In the genomic region with DNA sequence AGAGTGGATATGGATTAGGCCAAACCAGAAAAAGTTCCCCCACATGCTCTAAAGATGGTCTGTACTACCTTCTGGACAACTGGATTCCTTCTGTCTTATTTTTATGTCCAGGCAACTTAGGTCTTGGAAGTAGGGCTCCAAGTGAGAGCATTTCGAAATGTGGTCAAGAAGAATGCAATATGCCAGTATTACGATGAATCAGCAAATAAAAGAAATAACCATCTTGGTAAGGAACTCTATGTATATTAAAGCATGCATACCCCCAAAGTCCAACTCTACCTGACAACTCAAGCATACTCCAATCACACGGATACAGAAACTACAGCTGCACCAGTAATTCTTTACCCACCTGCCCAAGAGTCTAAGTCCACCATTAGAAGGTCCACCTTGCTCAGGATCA, we compare ENCODE assay signal across 36 cellular contexts.
"Had no signal": no experiment of that assay in that cellular context is flagged by ENCODE, and none has a peak within 500 bp of the region (broad histone marks: within the 10 kb centered on the region; RNA-seq: fewer than 3 reads in every experiment).

No MANE protein-coding gene starts in this region.

- H3K9me3 Mint-ChIP-seq: activated B cell treated with CpG ODN at 0.5 μM for 24 hours; activated naive CD4-positive, alpha-beta T cell treated with anti-CD3 and anti-CD28 coated beads, Interleukin-2, amount 50 U/mL, for 24 hours; activated naive CD8-positive, alpha-beta T cell treated with anti-CD3 and anti-CD28 coated beads, Interleukin-2, amount 50 U/mL, for 24 hours; activated T-cell treated with anti-CD3 and anti-CD28 coated beads, Interleukin-2, amount 50 U/mL, for 24 hours; activated T-helper 2 cell treated with anti-CD3 and anti-CD28 coated beads, Interferon-gamma antibody, Interleukin-2, Interleukin-4, amounts not matched to agents 10 μg/mL and 5 μg/mL and 100 μg/mL, durations not matched to agents 14 hours and 24 hours and 36 hours; brain; central memory CD8-positive, alpha-beta T cell; T-helper 1 cell treated with Interleukin-12 subunit alpha and Interleukin-12 subunit beta and Interleukin-4 antibody, amounts not matched to agents 30 μg/mL and 1 μg/mL, for 36 hours had no signal

- H3K36me3 ChIP-seq: ascending aorta, cardiac muscle cell had no signal

- H3K27ac Mint-ChIP-seq: activated B cell treated with CpG ODN at 0.5 μM for 24 hours; activated CD4-positive, alpha-beta memory T cell treated with anti-CD3 and anti-CD28 coated beads, Interleukin-2, amount 10 ng/mL, durations not matched to agents 7 days and 5 days; activated CD4-positive, alpha-beta T cell treated with anti-CD3 and anti-CD28 coated beads, Interleukin-2, amount 10 ng/mL, durations not matched to agents 7 days and 5 days; activated CD8-positive, alpha-beta memory T cell treated with anti-CD3 and anti-CD28 coated beads, Interleukin-2, amount 10 ng/mL, durations not matched to agents 7 days and 5 days; activated CD8-positive, alpha-beta T cell treated with anti-CD3 and anti-CD28 coated beads, Interleukin-2, amount 10 ng/mL, durations not matched to agents 7 days and 5 days; activated naive CD4-positive, alpha-beta T cell treated with anti-CD3 and anti-CD28 coated beads, Interleukin-2, amount 10 ng/mL, durations not matched to agents 7 days and 5 days; activated naive CD4-positive, alpha-beta T cell treated with anti-CD3 and anti-CD28 coated beads, Interleukin-2, amount 50 U/mL, for 24 hours; activated naive CD8-positive, alpha-beta T cell; activated naive CD8-positive, alpha-beta T cell treated with anti-CD3 and anti-CD28 coated beads, Interleukin-2, amount 10 ng/mL, durations not matched to agents 7 days and 5 days; activated T-cell treated with anti-CD3 and anti-CD28 coated beads, Interleukin-2, amount 50 U/mL, for 24 hours; activated T-helper 2 cell treated with anti-CD3 and anti-CD28 coated beads, Interferon-gamma antibody, Interleukin-2, Interleukin-4, amounts not matched to agents 10 μg/mL and 5 μg/mL and 100 μg/mL, durations not matched to agents 14 hours and 24 hours and 36 hours; brain; T-helper 1 cell treated with Interleukin-12 subunit alpha and Interleukin-12 subunit beta and Interleukin-4 antibody, amounts not matched to agents 30 μg/mL and 1 μg/mL, for 36 hours; T-helper 2 cell treated with Interferon-gamma antibody and Interleukin-4, amounts not matched to agents 5 μg/mL and 100 μg/mL, for 36 hours had no signal

- DNase-seq: activated B cell treated with CpG ODN at 0.5 μM for 24 hours; activated CD4-positive, alpha-beta memory T cell treated with anti-CD3 and anti-CD28 coated beads, Interleukin-2, amount 10 ng/mL, durations not matched to agents 7 days and 5 days; activated CD4-positive, alpha-beta T cell treated with anti-CD3 and anti-CD28 coated beads for 4 hours; activated CD4-positive, alpha-beta T cell treated with anti-CD3 and anti-CD28 coated beads, Interleukin-2, amount 10 ng/mL, durations not matched to agents 7 days and 5 days; activated CD4-positive, alpha-beta T cell treated with anti-CD3 and anti-CD28 coated beads, Interleukin-2, amount 50 U/mL, for 48 hours; activated CD4-positive, CD25-positive, alpha-beta regulatory T cell treated with anti-CD3 and anti-CD28 coated beads, Interleukin-2, amount 50 U/mL, for 72 hours; activated CD8-positive, alpha-beta memory T cell treated with anti-CD3 and anti-CD28 coated beads for 24 hours; activated CD8-positive, alpha-beta memory T cell treated with anti-CD3 and anti-CD28 coated beads, Interleukin-2, amount 10 ng/mL, durations not matched to agents 7 days and 5 days; activated CD8-positive, alpha-beta memory T cell treated with anti-CD3 and anti-CD28 coated beads, Interleukin-2, amount 50 U/mL, for 48 hours; activated CD8-positive, alpha-beta T cell treated with anti-CD3 and anti-CD28 coated beads, Interleukin-2, amount 10 ng/mL, durations not matched to agents 7 days and 5 days; activated effector memory CD4-positive, alpha-beta T cell treated with Interleukin-2 at 50 U/mL for 16 hours; activated gamma-delta T cell; activated naive CD4-positive, alpha-beta T cell treated with anti-CD3 and anti-CD28 coated beads, Interleukin-2, amount 10 ng/mL, durations not matched to agents 7 days and 5 days; activated naive CD4-positive, alpha-beta T cell treated with Interleukin-2 at 50 U/mL for 16 hours; activated naive CD8-positive, alpha-beta T cell treated with anti-CD3 and anti-CD28 coated beads, Interleukin-2, amount 10 ng/mL, durations not matched to agents 7 days and 5 days; activated naive CD8-positive, alpha-beta T cell treated with anti-CD3 and anti-CD28 coated beads, Interleukin-2, amount 50 U/mL, for 24 hours; activated T-cell treated with anti-CD3 and anti-CD28 coated beads, Interleukin-2, amount 50 U/mL, for 24 hours; activated T-cell treated with anti-CD3 and anti-CD28 coated beads, Interleukin-2, amount 50 U/mL, for 48 hours; amygdala; anterior cingulate cortex; caudate nucleus; T-helper 1 cell; T-helper 2 cell; T-helper 9 cell had no signal

- H3K4me3 Mint-ChIP-seq: activated B cell treated with CpG ODN at 0.5 μM for 24 hours; activated CD4-positive, alpha-beta memory T cell treated with anti-CD3 and anti-CD28 coated beads, Interleukin-2, amount 10 ng/mL, durations not matched to agents 7 days and 5 days; activated CD4-positive, alpha-beta T cell treated with anti-CD3 and anti-CD28 coated beads, Interleukin-2, amount 10 ng/mL, durations not matched to agents 7 days and 5 days; activated CD8-positive, alpha-beta memory T cell treated with anti-CD3 and anti-CD28 coated beads, Interleukin-2, amount 10 ng/mL, durations not matched to agents 7 days and 5 days; activated CD8-positive, alpha-beta T cell treated with anti-CD3 and anti-CD28 coated beads, Interleukin-2, amount 10 ng/mL, durations not matched to agents 7 days and 5 days; activated naive CD4-positive, alpha-beta T cell treated with anti-CD3 and anti-CD28 coated beads, Interleukin-2, amount 10 ng/mL, durations not matched to agents 7 days and 5 days; activated naive CD4-positive, alpha-beta T cell treated with anti-CD3 and anti-CD28 coated beads, Interleukin-2, amount 50 U/mL, for 24 hours; activated naive CD8-positive, alpha-beta T cell; activated naive CD8-positive, alpha-beta T cell treated with anti-CD3 and anti-CD28 coated beads, Interleukin-2, amount 10 ng/mL, durations not matched to agents 7 days and 5 days; activated naive CD8-positive, alpha-beta T cell treated with anti-CD3 and anti-CD28 coated beads, Interleukin-2, amount 50 U/mL, for 24 hours; activated T-cell treated with anti-CD3 and anti-CD28 coated beads, Interleukin-2, amount 50 U/mL, for 24 hours; brain; central memory CD8-positive, alpha-beta T cell; T-helper 1 cell treated with Interleukin-12 subunit alpha and Interleukin-12 subunit beta and Interleukin-4 antibody, amounts not matched to agents 30 μg/mL and 1 μg/mL, for 36 hours; T-helper 2 cell treated with Interferon-gamma antibody and Interleukin-4, amounts not matched to agents 5 μg/mL and 100 μg/mL, for 36 hours had no signal

- H3K27me3 ChIP-seq: ascending aorta, cardiac muscle cell had no signal

- H3K27ac ChIP-seq: ascending aorta, cardiac muscle cell, VCaP had no signal

- H3K36me3 Mint-ChIP-seq: activated CD8-positive, alpha-beta memory T cell treated with anti-CD3 and anti-CD28 coated beads, Interleukin-2, amount 10 ng/mL, durations not matched to agents 7 days and 5 days; brain had no signal

- H3K4me3 ChIP-seq: ascending aorta, cardiac muscle cell had no signal

- FAIRE-seq: bronchial epithelial cell, TTC549 had no signal

- H3K9me3 ChIP-seq: ascending aorta had no signal

- H3K27me3 Mint-ChIP-seq: activated CD4-positive, alpha-beta memory T cell treated with anti-CD3 and anti-CD28 coated beads, Interleukin-2, amount 10 ng/mL, durations not matched to agents 7 days and 5 days; activated CD4-positive, alpha-beta T cell treated with anti-CD3 and anti-CD28 coated beads, Interleukin-2, amount 10 ng/mL, durations not matched to agents 7 days and 5 days; activated CD8-positive, alpha-beta memory T cell treated with anti-CD3 and anti-CD28 coated beads, Interleukin-2, amount 10 ng/mL, durations not matched to agents 7 days and 5 days; activated naive CD4-positive, alpha-beta T cell treated with anti-CD3 and anti-CD28 coated beads, Interleukin-2, amount 10 ng/mL, durations not matched to agents 7 days and 5 days; activated naive CD4-positive, alpha-beta T cell treated with anti-CD3 and anti-CD28 coated beads, Interleukin-2, amount 50 U/mL, for 24 hours; activated naive CD8-positive, alpha-beta T cell; activated naive CD8-positive, alpha-beta T cell treated with anti-CD3 and anti-CD28 coated beads, Interleukin-2, amount 10 ng/mL, durations not matched to agents 7 days and 5 days; activated naive CD8-positive, alpha-beta T cell treated with anti-CD3 and anti-CD28 coated beads, Interleukin-2, amount 50 U/mL, for 24 hours; activated T-cell treated with anti-CD3 and anti-CD28 coated beads, Interleukin-2, amount 50 U/mL, for 24 hours had no signal

- H3K4me1 ChIP-seq: ascending aorta had no signal

- H3K4me1 Mint-ChIP-seq: brain had no signal

- ATAC-seq: activated CD8-positive, alpha-beta memory T cell treated with anti-CD3 and anti-CD28 coated beads, Interleukin-2, amount 10 ng/mL, durations not matched to agents 7 days and 5 days; activated CD8-positive, alpha-beta T cell treated with anti-CD3 and anti-CD28 coated beads, Interleukin-2, amount 10 ng/mL, durations not matched to agents 7 days and 5 days had no signal
